ENCODE assay signal across 10 cellular contexts in genomic region chr12:113332688-113333087, GRCh38. TPM values are rescaled to one million over a fixed set of nuclear protein-coding genes. Genes with fewer than 3 reads are reported as not detected.
A peak's percentile ranks its signal among the peaks of the same experiment; 100 is the strongest.
DNase-seq lines count a peak whose midpoint lies in the region; ATAC-seq and TF ChIP-seq lines count a peak whose summit lies in the region.
"Had no signal": no experiment of that assay in that cellular context is flagged by ENCODE, and none has a peak within 500 bp of the region (broad histone marks: within the 10 kb centered on the region; RNA-seq: fewer than 3 reads in every experiment).

No MANE protein-coding gene starts in this region.

- peaks cover 45 to 48% of the 10 kb centered on the region in 2 donors for H3K36me3 Mint-ChIP-seq in CD14-positive monocyte
- peaks cover 72% of the 10 kb centered on the region for H3K36me3 Mint-ChIP-seq in dendritic cell treated with granulocyte-macrophage colony-stimulating factor and Interleukin-4, amounts not matched to agents 40 ng/mL and 50 ng/mL, for 4 days (ENCODE audit: low read depth)

- intact Hi-C loops in CD14-positive monocyte (cut with micrococcal nuclease) (loop anchor here in 1 of 2 donors (10.0 kb wide), 1 partner anchor 118 kb away; no protein-coding TSS in a partner anchor), ovary (cut with DNase I) (loop anchor here in 2 of 4 donors (10.0 kb wide), 1 partner anchor 138 kb away; no protein-coding TSS in a partner anchor)
- intact Hi-C loops in dendritic cell treated with granulocyte-macrophage colony-stimulating factor and Interleukin-4, amounts not matched to agents 40 ng/mL and 50 ng/mL, for 4 days (cut with micrococcal nuclease) = no loop called here

- peak overlapping the region in 4 of 7 donors; percentile 56 to 91 (median 66) for H3K27ac Mint-ChIP-seq in CD14-positive monocyte
- H3K27ac Mint-ChIP-seq in dendritic cell treated with granulocyte-macrophage colony-stimulating factor and Interleukin-4, amounts not matched to agents 40 ng/mL and 50 ng/mL, for 4 days = peak overlapping the region; percentile 96

- peaks cover 53% of the 10 kb centered on the region for H3K4me1 Mint-ChIP-seq in CD14-positive monocyte
- H3K4me1 Mint-ChIP-seq in dendritic cell treated with granulocyte-macrophage colony-stimulating factor and Interleukin-4, amounts not matched to agents 40 ng/mL and 50 ng/mL, for 4 days (ENCODE audit: low read depth) = peaks cover 76% of the 10 kb centered on the region

- peak overlapping the region; percentile 66 for H3K4me2 ChIP-seq in DOHH2 (ENCODE audit: low read length)

- H3K9me2 ChIP-seq in DOHH2 (replicated peaks; ENCODE audit: control insufficient read depth, low read length) = no peaks in the 10 kb centered on the region

- peaks cover 24% of the 10 kb centered on the region for H3K36me3 ChIP-seq in DOHH2 (ENCODE audit: control insufficient read depth, low read length)
- H3K36me3 ChIP-seq in ovary = no peaks in the 10 kb centered on the region

- H3K9me3 ChIP-seq in DOHH2 (ENCODE audit: control insufficient read depth, insufficient read depth, low read length) (no peaks in the 10 kb centered on the region), ovary (no peaks in the 10 kb centered on the region)

- peak overlapping the region; percentile 96 to 98 for H3K4me3 Mint-ChIP-seq in CD14-positive monocyte
- peak overlapping the region; percentile 99 for H3K4me3 Mint-ChIP-seq in dendritic cell treated with granulocyte-macrophage colony-stimulating factor and Interleukin-4, amounts not matched to agents 40 ng/mL and 50 ng/mL, for 4 days

- WGBS in ovary, 3 donors = 39 to 62% (median 40%) methylated on average over 12 of the region's 12 CpGs

- H3K4me1 ChIP-seq in DOHH2 (ENCODE audit: control insufficient read depth, low read length) (peaks cover 23% of the 10 kb centered on the region), ovary (ENCODE audit: insufficient read depth) (peaks cover 5% of the 10 kb centered on the region)
- H3K4me1 ChIP-seq: parathyroid adenoma had no signal

- no peak for TF ChIP-seq POLR2A in ovary (IDR thresholded peaks at IDR 0.05)

- H3K9me3 Mint-ChIP-seq in CD14-positive monocyte = peaks cover 0 to 2% (median 0%) of the 10 kb centered on the region in 7 donors
- H3K9me3 Mint-ChIP-seq in dendritic cell treated with granulocyte-macrophage colony-stimulating factor and Interleukin-4, amounts not matched to agents 40 ng/mL and 50 ng/mL, for 4 days = no peaks in the 10 kb centered on the region

- no peaks in the 10 kb centered on the region for H3K27me3 Mint-ChIP-seq in CD14-positive monocyte (ENCODE audit: low read depth in 3 of 3)
- H3K27me3 Mint-ChIP-seq in dendritic cell treated with granulocyte-macrophage colony-stimulating factor and Interleukin-4, amounts not matched to agents 40 ng/mL and 50 ng/mL, for 4 days = no peaks in the 10 kb centered on the region

- H3F3A ChIP-seq in DOHH2 (ENCODE audit: control insufficient read depth, insufficient read depth) = no peaks in the 10 kb centered on the region; the same call in 1 of the 2 replicates

- TF ChIP-seq CTCF in CD14-positive monocyte (IDR thresholded peaks at IDR 0.05) (no peak), DOHH2 (IDR thresholded peaks at IDR 0.05; ENCODE audit: low read depth, low read length, poor library complexity, severe bottlenecking) (no peak), ovary (IDR thresholded peaks at IDR 0.05) (no peak)

- ATAC-seq in HG02938 (IDR thresholded peaks at IDR 0.05; ENCODE audit: unreplicated experiment) = no peak

- no peaks in the 10 kb centered on the region for H4K20me1 ChIP-seq in DOHH2 (ENCODE audit: control insufficient read depth, insufficient read depth, low read depth, low read length)

- H3K27me3 ChIP-seq in DOHH2 (ENCODE audit: control insufficient read depth, low read length) (peaks cover 7% of the 10 kb centered on the region; the same call in 1 of the 2 replicates), ovary (no peaks in the 10 kb centered on the region)

- H3K79me2 ChIP-seq in DOHH2 (ENCODE audit: control insufficient read depth, low read length) = peaks cover 13% of the 10 kb centered on the region
- H3K79me2 ChIP-seq: parathyroid adenoma had no signal

- no peak for DNase-seq in CD14-positive monocyte (ENCODE audit: low spot score)
- DNase-seq in ovary = no peak
- no peak for DNase-seq in NCI-H526 treated with DMSO at 0.1 percent for 48 hours (lab: John Stamatoyannopoulos, UW)
- DNase-seq in activated effector memory CD4-positive, alpha-beta T cell treated with Interleukin-2 at 50 U/mL for 16 hours = no peak
- DNase-seq: activated CD4-positive, alpha-beta T cell treated with anti-CD3 and anti-CD28 coated beads, Interleukin-2, amount 50 U/mL, for 4 hours; NCI-H2107 had no signal

- no peak for TF ChIP-seq EP300 in ovary (IDR thresholded peaks at IDR 0.05)

- H3K27ac ChIP-seq in DOHH2 (ENCODE audit: low read depth, low read length) (no peak overlapping the region), ovary (peak overlapping the region in 1 of 2 donors; percentile 50)
- H3K27ac ChIP-seq: parathyroid adenoma had no signal

- H3K4me3 ChIP-seq in DOHH2 (ENCODE audit: low read length) (0 out of 2 replicates have a peak overlapping the region, but pooled peaks have one; percentile 86), ovary (peak overlapping the region; percentile 56)

RNA-seq across cellular contexts. Expression of gene SLC8B1, which starts 2.2 kb away (rescaled TPM):
- polyA plus RNA-seq in CD14-positive monocyte (10 to 100 TPM; 21.6 to 32.4 TPM), ovary (10 to 100 TPM; 61.0 to 72.9 TPM)
- 100 to 1,000 TPM in 3 of 7 donors, 10 to 100 TPM in 4; 36.9 to 117 (median 88.0) TPM for total RNA-seq in ovary

RNA-seq across cellular contexts. Expression of gene PLBD2, which starts 25.7 kb away (rescaled TPM):
- polyA plus RNA-seq in CD14-positive monocyte = 10 to 100 TPM in 1 of 2 donors, 1 to 10 TPM in 1; 8.8 to 12.4 TPM
- total RNA-seq in ovary = 100 to 1,000 TPM in 1 of 7 donors, 10 to 100 TPM in 6; 31.5 to 101 (median 81.9) TPM
- polyA plus RNA-seq in ovary = 100 to 1,000 TPM in 1 of 2 donors, 10 to 100 TPM in 1; 45.0 to 135 TPM
